9 cellular contexts compared by ENCODE assay signal in genomic region chr13:23107665-23108064, GRCh38.
"Had no signal": no experiment of that assay in that cellular context is flagged by ENCODE, and none has a peak within 500 bp of the region (broad histone marks: within the 10 kb centered on the region; RNA-seq: fewer than 3 reads in every experiment).

No MANE protein-coding gene starts in this region.

- H3K36me3 Mint-ChIP-seq: IgD-negative memory B cell had no signal

- H3K27me3 Mint-ChIP-seq: IgD-negative memory B cell had no signal

- H3K9me3 Mint-ChIP-seq: H9 had no signal

- H3K4me1 Mint-ChIP-seq: H9, IgD-negative memory B cell had no signal

- H2AFZ ChIP-seq: GM23248 had no signal

- FAIRE-seq: H1, H54, HTR-8/SVneo had no signal

- H3K9ac ChIP-seq: GM23248 had no signal

- DNase-seq: GM23248, H9, HCEC 1CT, KG1 had no signal

- H3K27ac Mint-ChIP-seq: H9, IgD-negative memory B cell had no signal

- H3K4me3 ChIP-seq: GM23248 had no signal

- H3K27ac ChIP-seq: GM23248, HL-60 had no signal

- H3K4me3 Mint-ChIP-seq: H9, IgD-negative memory B cell had no signal
